Comparison of ENCODE assay signal across 10 cellular contexts in genomic region chr1:31957701-31958674, GRCh38. TPM values are rescaled to one million over a fixed set of nuclear protein-coding genes. Genes with fewer than 3 reads are reported as not detected.
DNase-seq lines count a peak whose midpoint lies in the region; ATAC-seq and TF ChIP-seq lines count a peak whose summit lies in the region.
"Had no signal": no experiment of that assay in that cellular context is flagged by ENCODE, and none has a peak within 500 bp of the region (broad histone marks: within the 10 kb centered on the region; RNA-seq: fewer than 3 reads in every experiment).

No MANE protein-coding gene starts in this region.

- no peaks in the 10 kb centered on the region for H3K27me3 Mint-ChIP-seq in activated CD4-positive, alpha-beta T cell treated with anti-CD3 and anti-CD28 coated beads, Interleukin-2, amount 10 ng/mL, durations not matched to agents 7 days and 5 days
- H3K27me3 Mint-ChIP-seq in glutamatergic neuron (ENCODE audit: unreplicated experiment): peaks cover 10% of the 10 kb centered on the region

- H3K36me3 Mint-ChIP-seq in activated CD4-positive, alpha-beta T cell treated with anti-CD3 and anti-CD28 coated beads, Interleukin-2, amount 10 ng/mL, durations not matched to agents 7 days and 5 days (ENCODE audit: low read depth): no peaks in the 10 kb centered on the region
- no peaks in the 10 kb centered on the region for H3K36me3 Mint-ChIP-seq in glutamatergic neuron (ENCODE audit: unreplicated experiment)

- H3K4me3 Mint-ChIP-seq in activated CD4-positive, alpha-beta T cell treated with anti-CD3 and anti-CD28 coated beads, Interleukin-2, amount 10 ng/mL, durations not matched to agents 7 days and 5 days: peak overlapping the region; percentile 0
- no peak overlapping the region for H3K4me3 Mint-ChIP-seq in glutamatergic neuron (ENCODE audit: unreplicated experiment)

- H3K56ac ChIP-seq in mesendoderm (ENCODE audit: low read length): peak overlapping the region; percentile 74

- peak overlapping the region; percentile 84 for H3K27ac Mint-ChIP-seq in activated CD4-positive, alpha-beta T cell treated with anti-CD3 and anti-CD28 coated beads, Interleukin-2, amount 10 ng/mL, durations not matched to agents 7 days and 5 days
- no peak overlapping the region for H3K27ac Mint-ChIP-seq in glutamatergic neuron (ENCODE audit: unreplicated experiment)

- no peak overlapping the region for H4K8ac ChIP-seq in mesendoderm (ENCODE audit: low read depth, low read length)

- H2BK120ac ChIP-seq in mesendoderm (ENCODE audit: low read depth, low read length): no peak overlapping the region

- peak overlapping the region; percentile 55 for H2AK5ac ChIP-seq in mesendoderm (ENCODE audit: low read length)

- whole genome bisulfite sequencing in right cardiac atrium: 75% methylated on average over 9 of the region's 9 CpGs
- WGBS in mesendoderm (ENCODE audit: extremely low coverage, insufficient coverage, low lambda C conversion rate): no CpG with 5 or more reads among the region's 9 CpGs

- no peak overlapping the region for H3K18ac ChIP-seq in mesendoderm (ENCODE audit: low read length)

- H3K79me1 ChIP-seq in mesendoderm (ENCODE audit: low read length): no peaks in the 10 kb centered on the region

- no peak overlapping the region for H2BK15ac ChIP-seq in mesendoderm (replicated peaks; ENCODE audit: low read depth)

- peak overlapping the region; percentile 67 for H2BK5ac ChIP-seq in mesendoderm (ENCODE audit: low read length)

- no peak overlapping the region for H4K5ac ChIP-seq in mesendoderm (ENCODE audit: low read length)

- no peak for DNase-seq in right cardiac atrium
- DNase-seq in Right ventricle myocardium superior: no peak
- DNase-seq in activated CD4-positive, alpha-beta T cell treated with anti-CD3 and anti-CD28 coated beads, Interleukin-2, amount 10 ng/mL, durations not matched to agents 7 days and 5 days: peak; percentile 31
- DNase-seq in mesendoderm: no peak
- no peak for DNase-seq in tibial artery
- no peak for DNase-seq in glutamatergic neuron
- DNase-seq in DMS53 treated with DMSO at 0.1 percent for 48 hours (lab: John Stamatoyannopoulos, UW; ENCODE audit: unreplicated experiment): no peak

- intact Hi-C loops in right cardiac atrium (cut with DNase I): loop anchor here in 1 of 4 donors (10.0 kb wide), 1 partner anchor 123 kb away; no protein-coding TSS in a partner anchor
- intact Hi-C loops in Right ventricle myocardium superior (cut with DNase I): no loop called here
- intact Hi-C loops in tibial artery (cut with DNase I; ENCODE audit: low total_unique reads): no loop called here

- no peak overlapping the region for H3K4me3 ChIP-seq in right cardiac atrium (ENCODE audit: low read length)
- no peak overlapping the region for H3K4me3 ChIP-seq in mesendoderm (ENCODE audit: low read length)
- no peak overlapping the region for H3K4me3 ChIP-seq in tibial artery
- H3K4me3 ChIP-seq: thoracic aorta had no signal

- H3K23ac ChIP-seq in mesendoderm (ENCODE audit: low read length): no peak overlapping the region

- peak overlapping the region; percentile 31 for H3K9ac ChIP-seq in mesendoderm (ENCODE audit: low read length)

- H3K4me1 ChIP-seq in right cardiac atrium (ENCODE audit: control insufficient read depth, insufficient read depth, low read length) (peaks cover 5% of the 10 kb centered on the region), mesendoderm (ENCODE audit: control insufficient read depth, low read depth, low read length) (peaks cover 14% of the 10 kb centered on the region), tibial artery (peaks cover 10 to 30% (median 18%) of the 10 kb centered on the region in 4 donors)

- no peak overlapping the region for H3K4me2 ChIP-seq in mesendoderm (ENCODE audit: low read length)

- H3K9me3 ChIP-seq in right cardiac atrium (ENCODE audit: control insufficient read depth, low read length) (no peaks in the 10 kb centered on the region), tibial artery (no peaks in the 10 kb centered on the region)
- H3K9me3 ChIP-seq: thoracic aorta had no signal

- POLR2A ChIA-PET in activated CD4-positive, alpha-beta T cell treated with anti-CD3 and anti-CD28 coated beads, Interleukin-2, amount 10 ng/mL, durations not matched to agents 7 days and 5 days (lab: Charles Lee): interaction anchor here (0.6 to 1.9 kb wide), 2 partner anchors 14 to 16 kb away, joined by 9 to 12 read pairs; no protein-coding TSS in a partner anchor

- peak overlapping the region; percentile 19 for H3K27ac ChIP-seq in right cardiac atrium (ENCODE audit: low read length)
- no peak overlapping the region for H3K27ac ChIP-seq in mesendoderm (ENCODE audit: low read depth, low read length)
- no peak overlapping the region for H3K27ac ChIP-seq in tibial artery

- TF ChIP-seq CTCF in tibial artery (IDR thresholded peaks at IDR 0.05): no peak
- TF ChIP-seq CTCF in glutamatergic neuron (IDR thresholded peaks at IDR 0.05; ENCODE audit: partially characterized antibody, unreplicated experiment): no peak

- no peak overlapping the region for H3K4ac ChIP-seq in mesendoderm (ENCODE audit: low read depth, low read length)

- CTCF ChIA-PET in activated CD4-positive, alpha-beta T cell treated with anti-CD3 and anti-CD28 coated beads, Interleukin-2, amount 10 ng/mL, durations not matched to agents 7 days and 5 days (lab: Charles Lee): interaction anchor here (0.7 to 17.3 kb wide), 12 partner anchors 17 to 169 kb away, joined by 3 to 371 read pairs (median 4); partner anchors contain the start of genes PTP4A2 and SPOCD1

- no peaks in the 10 kb centered on the region for H3K27me3 ChIP-seq in right cardiac atrium (ENCODE audit: control insufficient read depth, insufficient read depth)
- no peaks in the 10 kb centered on the region for H3K27me3 ChIP-seq in mesendoderm (ENCODE audit: insufficient read depth, low read length, poor library complexity)
- H3K27me3 ChIP-seq in tibial artery: no peaks in the 10 kb centered on the region

- no peaks in the 10 kb centered on the region for H3K79me2 ChIP-seq in mesendoderm (ENCODE audit: control insufficient read depth, insufficient read depth, low read length)

- H3K9me3 Mint-ChIP-seq in activated CD4-positive, alpha-beta T cell treated with anti-CD3 and anti-CD28 coated beads, Interleukin-2, amount 10 ng/mL, durations not matched to agents 7 days and 5 days: no peaks in the 10 kb centered on the region
- peaks cover 5% of the 10 kb centered on the region for H3K9me3 Mint-ChIP-seq in glutamatergic neuron (ENCODE audit: unreplicated experiment)

- H3K4me1 Mint-ChIP-seq in activated CD4-positive, alpha-beta T cell treated with anti-CD3 and anti-CD28 coated beads, Interleukin-2, amount 10 ng/mL, durations not matched to agents 7 days and 5 days: peaks cover 80% of the 10 kb centered on the region
- H3K4me1 Mint-ChIP-seq in glutamatergic neuron (ENCODE audit: low read depth, unreplicated experiment): peaks cover 9% of the 10 kb centered on the region

- H3K36me3 ChIP-seq in mesendoderm (ENCODE audit: control insufficient read depth, insufficient read depth, low read length) (no peaks in the 10 kb centered on the region), tibial artery (no peaks in the 10 kb centered on the region)
- H3K36me3 ChIP-seq: thoracic aorta had no signal

- no peak for ATAC-seq in right cardiac atrium
- no peak for ATAC-seq in Right ventricle myocardium superior (ENCODE audit: poor library complexity)
- ATAC-seq in GM21786 (IDR thresholded peaks at IDR 0.05; ENCODE audit: unreplicated experiment): no peak
- ATAC-seq: left lobe of liver had no signal

RNA-seq across cellular contexts. Expression of gene PTP4A2, which starts 19.8 kb away (rescaled TPM):
- total RNA-seq in right cardiac atrium (100 to 1,000 TPM; 369 to 558 (median 421) TPM), Right ventricle myocardium superior (271 TPM), glutamatergic neuron (ENCODE audit: unreplicated experiment) (120 TPM)
- polyA plus RNA-seq in right cardiac atrium: 158 TPM
- total RNA-seq in activated CD4-positive, alpha-beta T cell treated with anti-CD3 and anti-CD28 coated beads, Interleukin-2, amount 10 ng/mL, durations not matched to agents 7 days and 5 days: 100 to 1,000 TPM; 334 to 347 TPM
- 416 TPM for polyA plus RNA-seq in mesendoderm (2013, experiment 1 of 2)
- 418 TPM for polyA plus RNA-seq in mesendoderm (2013, experiment 2 of 2)

RNA-seq across cellular contexts. Expression of gene KHDRBS1, which starts 55.7 kb away (rescaled TPM):
- total RNA-seq in right cardiac atrium: 10 to 100 TPM; 65.4 to 70.0 (median 69.0) TPM
- 48.6 TPM for polyA plus RNA-seq in right cardiac atrium
- total RNA-seq in Right ventricle myocardium superior: 51.0 TPM
- total RNA-seq in activated CD4-positive, alpha-beta T cell treated with anti-CD3 and anti-CD28 coated beads, Interleukin-2, amount 10 ng/mL, durations not matched to agents 7 days and 5 days: 100 to 1,000 TPM; 174 to 183 TPM
- 245 TPM for polyA plus RNA-seq in mesendoderm (2013, experiment 1 of 2)
- polyA plus RNA-seq in mesendoderm (2013, experiment 2 of 2): 252 TPM
- total RNA-seq in glutamatergic neuron (ENCODE audit: unreplicated experiment): 266 TPM
